ENCODE assay signal across 9 cellular contexts in the genomic region with DNA sequence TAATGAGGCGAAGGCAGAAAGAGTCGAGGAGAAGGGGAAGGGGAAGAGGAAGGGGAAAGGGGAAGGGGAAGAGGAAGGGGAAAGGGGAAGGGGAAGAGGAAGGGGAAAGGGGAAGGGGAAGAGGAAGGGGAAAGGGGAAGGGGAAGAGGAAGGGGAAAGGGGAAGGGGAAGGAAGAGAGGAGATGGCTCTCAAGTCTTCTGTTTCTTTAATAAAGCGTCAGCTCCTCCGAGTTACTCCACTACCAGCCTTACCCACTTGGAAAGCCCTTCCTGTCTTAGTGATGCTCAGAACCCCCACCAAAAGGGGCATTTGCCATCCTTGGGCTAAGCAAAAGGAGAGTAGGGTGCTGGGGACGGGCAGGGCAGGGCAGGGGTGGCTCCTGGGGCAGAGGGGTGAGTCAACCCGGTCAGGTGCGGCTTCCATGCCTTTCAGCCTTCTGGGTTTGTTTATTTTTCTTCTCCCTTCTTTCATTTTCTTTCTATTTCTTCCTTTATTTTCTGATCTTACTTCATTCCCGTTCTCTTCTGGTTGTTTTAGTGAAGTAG. TPM values are rescaled to one million over a fixed set of nuclear protein-coding genes. Genes with fewer than 3 reads are reported as not detected.
A peak's percentile ranks its signal among the peaks of the same experiment; 100 is the strongest.
DNase-seq lines count a peak whose midpoint lies in the region; ATAC-seq and TF ChIP-seq lines count a peak whose summit lies in the region.
"Had no signal": no experiment of that assay in that cellular context is flagged by ENCODE, and none has a peak within 500 bp of the region (broad histone marks: within the 10 kb centered on the region; RNA-seq: fewer than 3 reads in every experiment).

No MANE protein-coding gene starts in this region.

- no peaks in the 10 kb centered on the region for H3K36me3 Mint-ChIP-seq in T-helper 2 cell treated with Interferon-gamma antibody and Interleukin-4, amounts not matched to agents 5 μg/mL and 100 μg/mL, for 36 hours (ENCODE audit: low read depth)
- H3K36me3 Mint-ChIP-seq in activated naive CD8-positive, alpha-beta T cell treated with anti-CD3 and anti-CD28 coated beads, Interleukin-2, amount 10 ng/mL, durations not matched to agents 7 days and 5 days = no peaks in the 10 kb centered on the region

- no peaks in the 10 kb centered on the region for H3K27me3 ChIP-seq in lung (ENCODE audit: control insufficient read depth, insufficient read depth)
- peaks cover 0 to 17% (median 11%) of the 10 kb centered on the region in 5 donors for H3K27me3 ChIP-seq in subcutaneous abdominal adipose tissue (ENCODE audit: control insufficient read depth in 5 of 5, insufficient read depth in 4 of 5, low read length in 5 of 5)

- TF ChIP-seq CTCF in lung (IDR thresholded peaks at IDR 0.05; ENCODE audit: control extremely low read depth, extremely low read depth) = no peak

- POLR2A ChIA-PET in activated naive CD8-positive, alpha-beta T cell treated with anti-CD3 and anti-CD28 coated beads, Interleukin-2, amount 10 ng/mL, durations not matched to agents 7 days and 5 days (lab: Charles Lee) = no interaction called here

- WGBS in lung, 2 donors = 34 to 59% methylated on average over 7 to 8 of the region's 8 CpGs

- no peak overlapping the region for H3K9ac ChIP-seq in subcutaneous abdominal adipose tissue (ENCODE audit: low read length in 5 of 5)

- peaks cover 0 to 2% of the 10 kb centered on the region in 2 donors for H3K9me3 ChIP-seq in lung (ENCODE audit: control insufficient read depth in 2 of 2, insufficient read depth in 1 of 2, low read length in 1 of 2)
- peaks cover 0 to 3% (median 0%) of the 10 kb centered on the region in 5 donors for H3K9me3 ChIP-seq in subcutaneous abdominal adipose tissue (ENCODE audit: control insufficient read depth in 5 of 5, low read length in 5 of 5)

- DNase-seq in T-helper 2 cell treated with Interferon-gamma antibody and Interleukin-4, amounts not matched to agents 5 μg/mL and 100 μg/mL, for 36 hours (ENCODE audit: low spot score) = no peak
- DNase-seq in T-helper 2 cell (no peak), lung (ENCODE audit: low spot score) (no peak), GDM1 (lab: John Stamatoyannopoulos, UW) (no peak), DMS 273 treated with DMSO at 0.1 percent for 48 hours (lab: John Stamatoyannopoulos, UW) (no peak)
- no peak for DNase-seq in activated naive CD8-positive, alpha-beta T cell treated with anti-CD3 and anti-CD28 coated beads, Interleukin-2, amount 10 ng/mL, durations not matched to agents 7 days and 5 days

- peaks cover 6% of the 10 kb centered on the region for H3K9me3 Mint-ChIP-seq in T-helper 2 cell treated with Interferon-gamma antibody and Interleukin-4, amounts not matched to agents 5 μg/mL and 100 μg/mL, for 36 hours
- peaks cover 3% of the 10 kb centered on the region for H3K9me3 Mint-ChIP-seq in activated naive CD8-positive, alpha-beta T cell treated with anti-CD3 and anti-CD28 coated beads, Interleukin-2, amount 10 ng/mL, durations not matched to agents 7 days and 5 days

- H3K27ac Mint-ChIP-seq in T-helper 2 cell treated with Interferon-gamma antibody and Interleukin-4, amounts not matched to agents 5 μg/mL and 100 μg/mL, for 36 hours = peak overlapping the region; percentile 16
- no peak overlapping the region for H3K27ac Mint-ChIP-seq in activated naive CD8-positive, alpha-beta T cell treated with anti-CD3 and anti-CD28 coated beads, Interleukin-2, amount 10 ng/mL, durations not matched to agents 7 days and 5 days

- H3K4me1 Mint-ChIP-seq in T-helper 2 cell treated with Interferon-gamma antibody and Interleukin-4, amounts not matched to agents 5 μg/mL and 100 μg/mL, for 36 hours (ENCODE audit: low read depth) = peaks cover 42% of the 10 kb centered on the region
- H3K4me1 Mint-ChIP-seq in activated naive CD8-positive, alpha-beta T cell treated with anti-CD3 and anti-CD28 coated beads, Interleukin-2, amount 10 ng/mL, durations not matched to agents 7 days and 5 days = peaks cover 30% of the 10 kb centered on the region

- H3K4me1 ChIP-seq in lung (ENCODE audit: control insufficient read depth in 2 of 2, insufficient read depth in 2 of 2, low read length in 2 of 2) = peaks cover 5 to 10% of the 10 kb centered on the region in 2 donors
- H3K4me1 ChIP-seq in subcutaneous abdominal adipose tissue (ENCODE audit: control insufficient read depth in 5 of 5, insufficient read depth in 5 of 5, low read length in 5 of 5) = peaks cover 0 to 26% (median 16%) of the 10 kb centered on the region in 5 donors

- H3K4me3 ChIP-seq in lung (no peak overlapping the region), subcutaneous abdominal adipose tissue (ENCODE audit: low read depth in 1 of 5, low read length in 5 of 5) (peak overlapping the region in 4 of 5 donors; percentile 63 to 74 (median 66))

- H3K27ac ChIP-seq in lung (ENCODE audit: low read depth in 1 of 2, low read length in 1 of 2) (peak overlapping the region; percentile 92 to 96), subcutaneous abdominal adipose tissue (ENCODE audit: low read depth, low read length) (peak overlapping the region; percentile 49)

- H3K36me3 ChIP-seq in lung (ENCODE audit: control insufficient read depth in 2 of 2, insufficient read depth in 2 of 2, low read length in 2 of 2) (no peaks in the 10 kb centered on the region), subcutaneous abdominal adipose tissue (ENCODE audit: control insufficient read depth in 5 of 5, insufficient read depth in 5 of 5, low read length in 5 of 5) (no peaks in the 10 kb centered on the region)

- peak overlapping the region; percentile 76 for H3K4me3 Mint-ChIP-seq in T-helper 2 cell treated with Interferon-gamma antibody and Interleukin-4, amounts not matched to agents 5 μg/mL and 100 μg/mL, for 36 hours
- H3K4me3 Mint-ChIP-seq in activated naive CD8-positive, alpha-beta T cell treated with anti-CD3 and anti-CD28 coated beads, Interleukin-2, amount 10 ng/mL, durations not matched to agents 7 days and 5 days = peak overlapping the region; percentile 63

- ATAC-seq in activated naive CD8-positive, alpha-beta T cell treated with anti-CD3 and anti-CD28 coated beads, Interleukin-2, amount 10 ng/mL, durations not matched to agents 7 days and 5 days (ENCODE audit: low read depth) = no peak
- ATAC-seq in lung (ENCODE audit: insufficient read depth, low FRiP score) (no peak), GM19467 (IDR thresholded peaks at IDR 0.05; ENCODE audit: unreplicated experiment) (no peak)

- H3K27me3 Mint-ChIP-seq in T-helper 2 cell treated with Interferon-gamma antibody and Interleukin-4, amounts not matched to agents 5 μg/mL and 100 μg/mL, for 36 hours (ENCODE audit: low read depth) = peaks cover 34% of the 10 kb centered on the region
- peaks cover 22% of the 10 kb centered on the region for H3K27me3 Mint-ChIP-seq in activated naive CD8-positive, alpha-beta T cell treated with anti-CD3 and anti-CD28 coated beads, Interleukin-2, amount 10 ng/mL, durations not matched to agents 7 days and 5 days

RNA-seq across cellular contexts. Expression of a gene that starts 0.5 kb away (rescaled TPM):
- total RNA-seq in activated naive CD8-positive, alpha-beta T cell treated with anti-CD3 and anti-CD28 coated beads, Interleukin-2, amount 10 ng/mL, durations not matched to agents 7 days and 5 days = 1 to 10 TPM; 6.0 to 6.4 TPM
- total RNA-seq in lung = 10 to 100 TPM; 65.4 to 92.3 TPM
- 10 to 100 TPM; 14.8 to 16.0 TPM for polyA plus RNA-seq in lung
- total RNA-seq: SK-MEL-5 had no signal

Comparison
In these comparisons a context has a peak if more than half of its experiments do, and no peak if none do; other contexts are left out.
1. RNA of a gene that starts 0.5 kb away (total RNA-seq): 65.4 to 92.3 TPM in lung; 6.0 to 6.4 TPM in activated naive CD8-positive, alpha-beta T cell treated with anti-CD3 and anti-CD28 coated beads, Interleukin-2, amount 10 ng/mL, durations not matched to agents 7 days and 5 days; every median in the first group is over 4 times any median in the second.